5 cellular contexts compared by ENCODE assay signal in the genomic region with DNA sequence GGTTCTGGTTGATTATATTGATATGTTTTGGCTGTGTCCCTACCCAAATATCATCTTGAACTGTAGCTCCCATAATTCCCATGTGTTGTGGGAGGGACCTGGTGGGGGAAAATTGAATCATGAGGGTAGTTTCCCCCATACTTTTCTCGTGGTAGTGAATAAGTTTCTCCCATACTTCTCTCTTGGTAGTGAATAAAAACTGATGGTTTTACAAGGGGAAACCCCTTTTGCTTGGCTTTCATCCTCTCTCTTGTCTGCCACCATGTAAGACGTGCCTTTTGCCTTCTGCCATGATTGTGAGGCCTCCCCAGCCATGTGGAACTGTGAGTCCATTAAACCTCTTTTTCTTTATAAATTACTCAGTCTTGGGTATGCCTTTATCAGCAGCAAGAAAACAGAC. TPM values are rescaled to one million over a fixed set of nuclear protein-coding genes. Genes with fewer than 3 reads are reported as not detected.
DNase-seq lines count a peak whose midpoint lies in the region; ATAC-seq, FAIRE-seq and TF ChIP-seq lines count a peak whose summit lies in the region.
"Not testable (repeated sequence)": the region's sequence is repeated elsewhere in the genome, so short reads cannot be mapped to it uniquely, and the experiment has no call there.
"Had no signal": no experiment of that assay in that cellular context is flagged by ENCODE, and none has a peak within 500 bp of the region (broad histone marks: within the 10 kb centered on the region; RNA-seq: fewer than 3 reads in every experiment).

No MANE protein-coding gene starts in this region.

- H3K9me3 Mint-ChIP-seq in WTC11: peaks cover 44% of the 10 kb centered on the region
- not testable (repeated sequence) for H3K9me3 Mint-ChIP-seq in activated T-helper 17 cell treated with anti-CD3 and anti-CD28 coated beads, Interleukin-2, amount 50 U/mL, for 72 hours

- not testable (repeated sequence) for H3K36me3 ChIP-seq in HepG2 (replicated peaks in 1 of 2; ENCODE audit: control insufficient read depth in 1 of 2, insufficient read depth in 2 of 2, low read length in 2 of 2)

- in situ Hi-C loops in HepG2 (cut with HindIII; ENCODE audit: extremely low pct_ligation_motif_present, low pct_unique_long_range_greater_than_20kb): not testable (repeated sequence)

- peaks cover 31% of the 10 kb centered on the region for H3K9me3 ChIP-seq in HepG2 (ENCODE audit: low read length)

- peak overlapping the region; percentile 29; the same call in 1 of the 2 replicates for H3K27ac Mint-ChIP-seq in WTC11
- peak overlapping the region; percentile 65 for H3K27ac Mint-ChIP-seq in activated T-helper 17 cell treated with anti-CD3 and anti-CD28 coated beads, Interleukin-2, amount 50 U/mL, for 72 hours

- FAIRE-seq in HepG2 (lab: Jason Lieb, UNC): not testable (repeated sequence)

- intact Hi-C loops in HepG2 (cut with micrococcal nuclease; ENCODE audit: unreplicated experiment): not testable (repeated sequence)

- H3K36me3 Mint-ChIP-seq in WTC11: peaks cover 55% of the 10 kb centered on the region
- H3K36me3 Mint-ChIP-seq in activated T-helper 17 cell treated with anti-CD3 and anti-CD28 coated beads, Interleukin-2, amount 50 U/mL, for 72 hours (ENCODE audit: low read depth): not testable (repeated sequence)

- peaks cover 15% of the 10 kb centered on the region for H3K79me2 ChIP-seq in HepG2 (ENCODE audit: insufficient read depth, low read length)

- POLR2A ChIA-PET in WTC11 (lab: Charles Lee): not testable (repeated sequence)
- POLR2A ChIA-PET in HepG2 (lab: Yijun Ruan, JAX): interaction anchor here (2.5 kb wide), 1 partner anchor 21 kb away, joined by 9 read pairs; no protein-coding TSS in a partner anchor

- H3K4me2 ChIP-seq in HepG2 (ENCODE audit: low read depth, low read length): not testable (repeated sequence)

- H2AFZ ChIP-seq in HepG2 (ENCODE audit: low read length): not testable (repeated sequence)

- H3K4me3 ChIP-seq in HepG2 (replicated peaks in 1 of 3; ENCODE audit: insufficient read depth in 1 of 3, low read depth in 2 of 3, low read length in 3 of 3): not testable (repeated sequence)

- peaks cover 48% of the 10 kb centered on the region for H3K4me1 Mint-ChIP-seq in WTC11
- H3K4me1 Mint-ChIP-seq in activated T-helper 17 cell treated with anti-CD3 and anti-CD28 coated beads, Interleukin-2, amount 50 U/mL, for 72 hours: not testable (repeated sequence)

- peaks cover 76% of the 10 kb centered on the region for H3K4me1 ChIP-seq in HepG2 (ENCODE audit: insufficient read depth, low read length)

- TF ChIP-seq CTCF in WTC11 (IDR thresholded peaks at IDR 0.05); HepG2 (CRISPR knock-in tag; IDR thresholded peaks at IDR 0.05): not testable (repeated sequence)

- H3K27me3 ChIP-seq in HepG2 (ENCODE audit: control insufficient read depth in 1 of 2, insufficient read depth in 2 of 2, low read length in 2 of 2): not testable (repeated sequence)

- H3K27ac ChIP-seq in HepG2 (ENCODE audit: extremely low read length, insufficient read depth, low read length): not testable (repeated sequence)

- not testable (repeated sequence) for BruUV-seq in HepG2 (replicated peaks; lab: Mats Ljungman, UMichigan)

- TF ChIP-seq RAD21 in HepG2 (CRISPR knock-in tag; IDR thresholded peaks at IDR 0.05): not testable (repeated sequence)

- 98% methylated on average over 2 of the region's 2 CpGs for WGBS in HepG2 (ENCODE audit: low lambda C conversion rate)

- CTCF ChIA-PET in WTC11 (lab: Charles Lee); HepG2 (lab: Yijun Ruan, JAX; ENCODE audit: low intra/inter-chr PET ratio, low total read pairs): not testable (repeated sequence)

- not testable (repeated sequence) for TF ChIP-seq POLR2A in HepG2 (IDR thresholded peaks at IDR 0.05; ENCODE audit: insufficient read depth in 1 of 2, low read depth in 2 of 2, low read length in 2 of 2)

- ATAC-seq in WTC11, HepG2: not testable (repeated sequence)
- ATAC-seq in activated T-helper 17 cell treated with anti-CD3 and anti-CD28 coated beads, Interleukin-2, amount 50 U/mL, for 72 hours (replicated peaks): peak; percentile 70

- H3K9ac ChIP-seq in HepG2 (ENCODE audit: insufficient read depth, low read depth, low read length): not testable (repeated sequence)

- not testable (repeated sequence) for H3K4me3 Mint-ChIP-seq in WTC11
- H3K4me3 Mint-ChIP-seq in activated T-helper 17 cell treated with anti-CD3 and anti-CD28 coated beads, Interleukin-2, amount 50 U/mL, for 72 hours: peak overlapping the region; percentile 66

- TF ChIP-seq EP300 in HepG2 (IDR thresholded peaks at IDR 0.05; ENCODE audit: low read depth in 2 of 2, low read length in 2 of 2); HepG2 (CRISPR knock-in tag; IDR thresholded peaks at IDR 0.05; ENCODE audit: borderline replicate concordance): not testable (repeated sequence)

- H3K27me3 Mint-ChIP-seq in WTC11 (ENCODE audit: low read depth): peaks cover 16% of the 10 kb centered on the region
- H3K27me3 Mint-ChIP-seq in activated T-helper 17 cell treated with anti-CD3 and anti-CD28 coated beads, Interleukin-2, amount 50 U/mL, for 72 hours: peaks cover 19% of the 10 kb centered on the region

- not testable (repeated sequence) for H4K20me1 ChIP-seq in HepG2 (ENCODE audit: insufficient read depth, low read length)

- DNase-seq in WTC11 (ENCODE audit: low spot score); HepG2 (ENCODE audit: low spot score): not testable (repeated sequence)
- DNase-seq in activated CD8-positive, alpha-beta memory T cell treated with anti-CD3 and anti-CD28 coated beads for 24 hours: peak; percentile 4

TF ChIP-seq in HepG2, 621 proteins besides CTCF, POLR2A, EP300 and RAD21:
- TF ChIP-seq ZNF430 (CRISPR knock-in tag; IDR thresholded peaks at IDR 0.05): peak; percentile 38; the same call in 1 of the 2 replicates

RNA-seq across cellular contexts. Expression of a gene that starts 13.7 kb away (rescaled TPM):
- total RNA-seq in WTC11 (2021) (26.8 to 32.5 TPM (median 29.9 TPM) in 3 replicates), HepG2 (2016; rRNA removed; fragmentation: Illumina TruSeq; extraction: Trizol) (21.2 and 26.9 TPM in 2 replicates)
- 10 to 100 TPM; 82.3 to 89.2 TPM for total RNA-seq in activated T-helper 17 cell treated with anti-CD3 and anti-CD28 coated beads, Interleukin-2, amount 50 U/mL, for 72 hours
- 3.3 and 3.6 TPM in 2 replicates for total RNA-seq in HepG2 (2016; cell fraction: cytosol; rRNA removed; fragmentation: Illumina TruSeq; extraction: Trizol; ENCODE audit: low read depth)
- 21.4 and 23.7 TPM in 2 replicates for total RNA-seq in HepG2 (2016; cell fraction: insoluble cytoplasmic fraction; rRNA removed; fragmentation: Illumina TruSeq; extraction: Trizol)
- total RNA-seq in HepG2 (2016; cell fraction: membrane; rRNA removed; fragmentation: Illumina TruSeq; extraction: Trizol): 5.1 and 6.3 TPM in 2 replicates
- 21.5 and 22.1 TPM in 2 replicates for total RNA-seq in HepG2 (2016; cell fraction: nucleus; rRNA removed; fragmentation: Illumina TruSeq; extraction: Trizol)
- polyA plus RNA-seq in HepG2 (2011; rRNA removed): 71.9 and 88.5 TPM in 2 replicates
- polyA plus RNA-seq in HepG2 (2011; cell fraction: cytosol; rRNA removed): 48.3 and 55.2 TPM in 2 replicates
- polyA plus RNA-seq in HepG2 (2011; cell fraction: nucleus; rRNA removed): 155 and 175 TPM in 2 replicates
- 58.0 and 95.2 TPM in 2 replicates for polyA plus RNA-seq in HepG2 (2012)
- 3.2 and 4.0 TPM in 2 replicates for polyA plus RNA-seq in HepG2 (2016; cell fraction: cytosol; fragmentation: Illumina TruSeq; extraction: Trizol; ENCODE audit: low read depth)
- polyA plus RNA-seq in HepG2 (2016; cell fraction: insoluble cytoplasmic fraction; fragmentation: Illumina TruSeq; extraction: Trizol; ENCODE audit: low read depth): 25.8 and 27.9 TPM in 2 replicates
- polyA plus RNA-seq in HepG2 (2016; cell fraction: membrane; fragmentation: Illumina TruSeq; extraction: Trizol; ENCODE audit: low read depth): 5.6 and 5.9 TPM in 2 replicates
- 56.0 and 59.9 TPM in 2 replicates for polyA plus RNA-seq in HepG2 (2016; cell fraction: nucleus; fragmentation: Illumina TruSeq; extraction: Trizol; ENCODE audit: insufficient read depth, low read depth)
- polyA minus RNA-seq in HepG2 (2011; rRNA and poly(A)+ RNA removed; ENCODE audit: low replicate concordance): 7.9 and 48.3 TPM in 2 replicates
- 15.6 and 18.9 TPM in 2 replicates for polyA minus RNA-seq in HepG2 (2011; cell fraction: cytosol; rRNA and poly(A)+ RNA removed)
- 54.7 and 82.6 TPM in 2 replicates for polyA minus RNA-seq in HepG2 (2011; cell fraction: nucleus; rRNA and poly(A)+ RNA removed)
- total RNA-seq: A172 had no signal
